Comparison of ENCODE assay signal across 8 cellular contexts in genomic region chr19:35213678-35214632, GRCh38. TPM values are rescaled to one million over a fixed set of nuclear protein-coding genes. Genes with fewer than 3 reads are reported as not detected.
A peak's percentile ranks its signal among the peaks of the same experiment; 100 is the strongest.
DNase-seq lines count a peak whose midpoint lies in the region; ATAC-seq and TF ChIP-seq lines count a peak whose summit lies in the region.

No MANE protein-coding gene starts in this region.

- H3K36me3 Mint-ChIP-seq in naive B cell: peaks cover 0 to 9% of the 10 kb centered on the region in 2 donors

- H3K27ac Mint-ChIP-seq in naive B cell: peak overlapping the region; percentile 100

- H3K27ac ChIP-seq in colonic mucosa: peak overlapping the region; percentile 66

- H3K9me3 Mint-ChIP-seq in naive B cell: peaks cover 0 to 10% (median 1%) of the 10 kb centered on the region in 7 donors

- ATAC-seq in HG02763 (IDR thresholded peaks at IDR 0.05; ENCODE audit: unreplicated experiment): peak; percentile 77
- peak; percentile 61 to 65 for ATAC-seq in naive B cell (ENCODE audit: low read depth in 2 of 2)
- no peak for ATAC-seq in HG02870 (IDR thresholded peaks at IDR 0.05; ENCODE audit: unreplicated experiment)

- H3K4me3 Mint-ChIP-seq in naive B cell: peak overlapping the region; percentile 50 to 95 (median 84)

- H3K4me1 Mint-ChIP-seq in naive B cell: peaks cover 34 to 87% (median 64%) of the 10 kb centered on the region in 3 donors

- no peak for TF ChIP-seq CTCF in colonic mucosa (IDR thresholded peaks at IDR 0.05)

- no peaks in the 10 kb centered on the region for H3K36me3 ChIP-seq in colonic mucosa

- H3K4me3 ChIP-seq in colonic mucosa: no peak overlapping the region

- no peaks in the 10 kb centered on the region for H3K27me3 ChIP-seq in colonic mucosa

- no peaks in the 10 kb centered on the region for H3K9me3 ChIP-seq in colonic mucosa

- DNase-seq in EL (peak; percentile 73), NCI-H2171 treated with DMSO at 0.1 percent for 48 hours (lab: John Stamatoyannopoulos, UW) (peak; percentile 83), colonic mucosa (peak; percentile 86), naive B cell (peak; percentile 95), stromal cell of bone marrow (ENCODE audit: low read depth) (peak; percentile 55)
- DNase-seq in activated CD4-positive, alpha-beta T cell treated with anti-CD3 and anti-CD28 coated beads for 24 hours (ENCODE audit: low read depth in 2 of 2): peak; percentile 52 to 64

- no peaks in the 10 kb centered on the region for H3K27me3 Mint-ChIP-seq in naive B cell

- peaks cover 6% of the 10 kb centered on the region for H3K4me1 ChIP-seq in colonic mucosa

- peak overlapping the region; percentile 38 to 48 for H3K9ac ChIP-seq in colonic mucosa (ENCODE audit: low read depth in 2 of 2, low read length in 2 of 2)

- intact Hi-C loops in colonic mucosa (cut with DNase I): no loop called here

RNA-seq across cellular contexts. Expression of gene FAM187B, which starts 14.6 kb away (rescaled TPM):
- not detected for total RNA-seq in colonic mucosa
- not detected for polyA plus RNA-seq in naive B cell (ENCODE audit: low read depth in 6 of 6)

RNA-seq across cellular contexts. Expression of gene LSR, which starts 34.8 kb away (rescaled TPM):
- total RNA-seq in colonic mucosa: 100 to 1,000 TPM; 252 TPM
- 10 to 100 TPM; 11.7 to 46.3 (median 34.8) TPM for polyA plus RNA-seq in naive B cell (ENCODE audit: low read depth in 6 of 6)

RNA-seq across cellular contexts. Expression of gene USF2, which starts 54.8 kb away (rescaled TPM):
- total RNA-seq in colonic mucosa: 100 to 1,000 TPM in 1 of 2 donors, 10 to 100 TPM in 1; 86.5 to 108 TPM
- polyA plus RNA-seq in naive B cell (ENCODE audit: low read depth in 6 of 6): 10 to 100 TPM in 4 of 6 donors, 1 to 10 TPM in 2; 1.9 to 15.5 (median 10.4) TPM

RNA-seq across cellular contexts. Expression of gene FXYD5, which starts 59.4 kb away (rescaled TPM):
- total RNA-seq in colonic mucosa: 10 to 100 TPM; 20.3 to 23.6 TPM
- 100 to 1,000 TPM; 290 to 440 (median 351) TPM for polyA plus RNA-seq in naive B cell (ENCODE audit: low read depth in 6 of 6)
